Comparison of ENCODE assay signal across 15 cellular contexts in the genomic region with DNA sequence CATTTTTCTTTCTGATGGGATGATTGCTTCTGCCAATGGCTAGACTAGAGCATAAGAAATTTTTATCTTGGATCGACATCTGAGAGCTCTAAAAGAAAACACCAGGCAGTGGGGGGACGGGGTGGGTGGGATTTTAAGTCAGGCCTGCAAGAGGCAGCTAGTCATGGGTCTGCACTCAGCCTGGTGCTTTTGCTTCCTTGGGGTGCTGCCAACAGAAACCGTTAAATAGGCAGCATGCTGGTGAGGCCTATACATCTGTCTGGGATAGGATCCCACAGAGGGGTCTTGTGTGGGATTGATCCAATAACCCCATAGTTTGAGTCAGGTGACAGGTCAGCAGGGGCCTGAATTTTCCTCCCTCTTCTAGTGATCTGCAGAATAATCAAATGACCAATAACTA. TPM values are rescaled to one million over a fixed set of nuclear protein-coding genes. Genes with fewer than 3 reads are reported as not detected.
DNase-seq lines count a peak whose midpoint lies in the region; ATAC-seq and TF ChIP-seq lines count a peak whose summit lies in the region.
"Had no signal": no experiment of that assay in that cellular context is flagged by ENCODE, and none has a peak within 500 bp of the region (broad histone marks: within the 10 kb centered on the region; RNA-seq: fewer than 3 reads in every experiment).

No MANE protein-coding gene starts in this region.

- WGBS in lung, 2 donors: 19 to 34% methylated on average over 3 of the region's 3 CpGs

- POLR2A ChIA-PET in CD8-positive, alpha-beta memory T cell (lab: Charles Lee): no interaction called here

- H3K36me3 Mint-ChIP-seq in activated CD4-positive, alpha-beta T cell treated with anti-CD3 and anti-CD28 coated beads, Interleukin-2, amount 10 ng/mL, durations not matched to agents 24 days and 14 days (ENCODE audit: low read depth): peaks cover 22% of the 10 kb centered on the region
- peaks cover 4 to 16% (median 5%) of the 10 kb centered on the region in 3 donors for H3K36me3 Mint-ChIP-seq in CD8-positive, alpha-beta memory T cell

- H3K27ac Mint-ChIP-seq in activated CD4-positive, alpha-beta T cell treated with anti-CD3 and anti-CD28 coated beads, Interleukin-2, amount 10 ng/mL, durations not matched to agents 24 days and 14 days: peak overlapping the region; percentile 32
- H3K27ac Mint-ChIP-seq in CD8-positive, alpha-beta memory T cell: peak overlapping the region in 1 of 8 donors; percentile 26

- TF ChIP-seq CTCF in lung (IDR thresholded peaks at IDR 0.05; ENCODE audit: control extremely low read depth, extremely low read depth) (no peak), upper lobe of right lung (IDR thresholded peaks at IDR 0.05) (no peak)

- H3K9me3 Mint-ChIP-seq in activated CD4-positive, alpha-beta T cell treated with anti-CD3 and anti-CD28 coated beads, Interleukin-2, amount 10 ng/mL, durations not matched to agents 24 days and 14 days: peaks cover 11% of the 10 kb centered on the region
- peaks cover 9 to 16% (median 13%) of the 10 kb centered on the region in 5 donors for H3K9me3 Mint-ChIP-seq in CD8-positive, alpha-beta memory T cell

- H3K9me3 ChIP-seq in lung (ENCODE audit: control insufficient read depth in 2 of 2, insufficient read depth in 1 of 2, low read length in 1 of 2) (peaks cover 0 to 3% of the 10 kb centered on the region in 2 donors), upper lobe of right lung (peaks cover 7% of the 10 kb centered on the region)
- H3K9me3 ChIP-seq in CD8-positive, alpha-beta memory T cell (ENCODE audit: low read length): no peaks in the 10 kb centered on the region

- no peak overlapping the region for H3K4me3 Mint-ChIP-seq in activated CD4-positive, alpha-beta T cell treated with anti-CD3 and anti-CD28 coated beads, Interleukin-2, amount 10 ng/mL, durations not matched to agents 24 days and 14 days
- H3K4me3 Mint-ChIP-seq in CD8-positive, alpha-beta memory T cell: no peak overlapping the region
- H3K4me3 Mint-ChIP-seq: activated T-cell treated with anti-CD3 and anti-CD28 coated beads, Interleukin-2, amount 50 U/mL, for 4 hours had no signal

- H3K36me3 ChIP-seq in lung (ENCODE audit: control insufficient read depth in 2 of 2, insufficient read depth in 2 of 2, low read length in 2 of 2): no peaks in the 10 kb centered on the region
- no peaks in the 10 kb centered on the region for H3K36me3 ChIP-seq in upper lobe of right lung
- H3K36me3 ChIP-seq in CD8-positive, alpha-beta memory T cell (ENCODE audit: insufficient read depth, low read length): no peaks in the 10 kb centered on the region

- H3K4me1 Mint-ChIP-seq in activated CD4-positive, alpha-beta T cell treated with anti-CD3 and anti-CD28 coated beads, Interleukin-2, amount 10 ng/mL, durations not matched to agents 24 days and 14 days: peaks cover 26% of the 10 kb centered on the region
- H3K4me1 Mint-ChIP-seq in CD8-positive, alpha-beta memory T cell: peaks cover 4 to 20% (median 8%) of the 10 kb centered on the region in 3 donors

- H3K27me3 ChIP-seq in lung (ENCODE audit: control insufficient read depth, insufficient read depth) (no peaks in the 10 kb centered on the region), upper lobe of right lung (no peaks in the 10 kb centered on the region)
- H3K27me3 ChIP-seq in CD8-positive, alpha-beta memory T cell (ENCODE audit: insufficient read depth, low read length, poor library complexity, severe bottlenecking): no peaks in the 10 kb centered on the region

- no peak for ATAC-seq in lung (ENCODE audit: insufficient read depth, low FRiP score)
- ATAC-seq in upper lobe of right lung: no peak
- ATAC-seq: activated T-cell treated with anti-CD3 and anti-CD28 coated beads, Interleukin-2, amount 50 U/mL, for 4 hours had no signal

- H3K27me3 Mint-ChIP-seq in activated CD4-positive, alpha-beta T cell treated with anti-CD3 and anti-CD28 coated beads, Interleukin-2, amount 10 ng/mL, durations not matched to agents 24 days and 14 days: no peaks in the 10 kb centered on the region
- H3K27me3 Mint-ChIP-seq in CD8-positive, alpha-beta memory T cell: peaks cover 0 to 4% of the 10 kb centered on the region in 2 donors

- H3K4me1 ChIP-seq in lung (ENCODE audit: control insufficient read depth in 2 of 2, insufficient read depth in 2 of 2, low read length in 2 of 2) (peaks cover 6 to 21% of the 10 kb centered on the region in 2 donors), upper lobe of right lung (peaks cover 32% of the 10 kb centered on the region)
- H3K4me1 ChIP-seq in CD8-positive, alpha-beta memory T cell (ENCODE audit: insufficient read depth, low read length): no peaks in the 10 kb centered on the region

- CTCF ChIA-PET in CD8-positive, alpha-beta memory T cell (lab: Charles Lee): no interaction called here

- no peak overlapping the region for H3K4me3 ChIP-seq in lung
- H3K4me3 ChIP-seq in upper lobe of right lung: no peak overlapping the region
- H3K4me3 ChIP-seq in CD8-positive, alpha-beta memory T cell (ENCODE audit: low read length): no peak overlapping the region

- intact Hi-C loops in activated CD4-positive, alpha-beta T cell treated with anti-CD3 and anti-CD28 coated beads, Interleukin-2, amount 10 ng/mL, durations not matched to agents 24 days and 14 days (cut with micrococcal nuclease): no loop called here
- intact Hi-C loops in upper lobe of right lung (cut with DNase I): no loop called here

- H3K27ac ChIP-seq in lung (ENCODE audit: low read depth in 1 of 2, low read length in 1 of 2): peak overlapping the region; percentile 29 to 62
- H3K27ac ChIP-seq in upper lobe of right lung: peak overlapping the region; percentile 71
- no peak overlapping the region for H3K27ac ChIP-seq in CD8-positive, alpha-beta memory T cell (ENCODE audit: low read depth, low read length)
- H3K27ac ChIP-seq: VCaP had no signal

- no peak for DNase-seq in activated CD4-positive, alpha-beta T cell treated with anti-CD3 and anti-CD28 coated beads, Interleukin-2, amount 10 ng/mL, durations not matched to agents 24 days and 14 days
- no peak for DNase-seq in activated CD4-positive, alpha-beta T cell treated with anti-CD3 and anti-CD28 coated beads, Interleukin-2, amount 50 U/mL, for 4 hours
- DNase-seq in brain pericyte (ENCODE audit: low read depth, low spot score) (peak; percentile 55), lung (ENCODE audit: low spot score) (no peak), upper lobe of right lung (no peak), AML-193 (lab: John Stamatoyannopoulos, UW) (no peak), SK-N-DZ (ENCODE audit: low spot score) (no peak)
- no peak for DNase-seq in CD8-positive, alpha-beta memory T cell
- DNase-seq: ACHN; activated T-cell treated with anti-CD3 and anti-CD28 coated beads, Interleukin-2, amount 50 U/mL, for 4 hours; cerebellar nuclear complex; GDM1; NCI-H1048; stimulated activated naive CD4-positive, alpha-beta T cell had no signal

RNA-seq across cellular contexts. Expression of gene ZNRF1, which starts 26.9 kb away (rescaled TPM):
- total RNA-seq in activated CD4-positive, alpha-beta T cell treated with anti-CD3 and anti-CD28 coated beads, Interleukin-2, amount 10 ng/mL, durations not matched to agents 24 days and 14 days: 41.4 and 46.8 TPM in 2 replicates
- total RNA-seq in lung (10 to 100 TPM; 21.4 to 25.1 TPM), upper lobe of right lung (21.3 TPM)
- polyA plus RNA-seq in lung: 10 to 100 TPM in 1 of 2 donors, 1 to 10 TPM in 1; 8.9 to 11.0 TPM
- total RNA-seq in CD8-positive, alpha-beta memory T cell: 10 to 100 TPM; 10.8 to 14.1 TPM
- polyA plus RNA-seq in CD8-positive, alpha-beta memory T cell: 2.2 TPM
- polyA plus RNA-seq in SK-N-DZ (2014; cell fraction: cytosol; rRNA removed): 26.2 and 27.9 TPM in 2 replicates
- polyA plus RNA-seq in SK-N-DZ (2014; cell fraction: nucleus; rRNA removed): 57.5 and 90.1 TPM in 2 replicates

RNA-seq across cellular contexts. Expression of gene WDR59, which starts 40.8 kb away (rescaled TPM):
- 80.6 and 91.5 TPM in 2 replicates for total RNA-seq in activated CD4-positive, alpha-beta T cell treated with anti-CD3 and anti-CD28 coated beads, Interleukin-2, amount 10 ng/mL, durations not matched to agents 24 days and 14 days
- total RNA-seq in lung (10 to 100 TPM; 51.2 to 60.1 TPM), upper lobe of right lung (51.6 TPM)
- 10 to 100 TPM; 11.2 to 12.8 TPM for polyA plus RNA-seq in lung
- 10 to 100 TPM; 55.9 to 56.5 TPM for total RNA-seq in CD8-positive, alpha-beta memory T cell
- polyA plus RNA-seq in CD8-positive, alpha-beta memory T cell: 13.0 TPM
- polyA plus RNA-seq in SK-N-DZ (2014; cell fraction: cytosol; rRNA removed): 20.2 and 25.3 TPM in 2 replicates
- polyA plus RNA-seq in SK-N-DZ (2014; cell fraction: nucleus; rRNA removed): 68.7 and 112 TPM in 2 replicates
